ENCODE assay signal across 16 cellular contexts in the genomic region with DNA sequence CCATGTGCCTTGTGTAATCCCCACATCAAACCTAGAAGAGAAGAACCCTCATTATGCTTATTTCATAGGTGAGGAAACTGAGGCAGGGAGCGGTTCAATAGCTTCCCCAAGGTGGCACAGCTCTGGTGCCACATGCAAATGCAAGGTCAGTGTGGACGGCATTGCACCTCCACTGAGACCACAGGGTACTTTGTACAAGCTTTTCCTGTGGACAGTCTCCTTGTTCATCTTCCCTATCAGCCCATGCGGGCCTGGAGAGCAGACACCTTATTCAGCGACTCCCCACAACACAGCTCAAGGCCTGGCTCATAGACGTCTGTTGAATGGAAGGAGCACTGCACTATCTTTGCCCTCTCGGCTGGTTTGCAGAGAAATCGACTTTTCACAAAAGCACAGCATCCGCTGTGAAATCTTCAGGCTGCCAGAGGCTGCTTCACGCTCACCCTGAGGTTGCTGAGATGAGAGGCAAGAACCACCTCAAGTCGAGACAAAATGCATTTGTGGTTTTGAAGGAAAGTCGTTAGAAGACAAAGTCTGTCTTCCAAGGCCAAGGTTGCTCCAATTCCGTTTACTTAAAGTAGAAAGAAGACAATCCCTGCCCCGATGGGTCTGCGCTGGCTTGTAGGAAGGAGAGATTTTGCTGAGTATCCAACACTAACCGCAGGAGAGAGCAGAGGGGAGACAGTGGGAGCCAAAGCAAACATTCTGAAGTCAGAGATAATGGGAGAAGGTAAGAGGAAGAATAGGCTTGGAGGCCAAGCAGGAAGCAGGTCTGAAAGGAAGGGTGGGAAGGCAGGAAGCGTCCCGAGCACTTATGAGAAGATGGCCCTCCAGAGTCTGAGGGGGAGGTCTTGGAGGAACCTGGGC. TPM values are rescaled to one million over a fixed set of nuclear protein-coding genes. Genes with fewer than 3 reads are reported as not detected.
A peak's percentile ranks its signal among the peaks of the same experiment; 100 is the strongest.
DNase-seq lines count a peak whose midpoint lies in the region; ATAC-seq and TF ChIP-seq lines count a peak whose summit lies in the region.
"Had no signal": no experiment of that assay in that cellular context is flagged by ENCODE, and none has a peak within 500 bp of the region (broad histone marks: within the 10 kb centered on the region; RNA-seq: fewer than 3 reads in every experiment).

No MANE protein-coding gene starts in this region.

- H3K9me3 Mint-ChIP-seq in WTC11 (no peaks in the 10 kb centered on the region), type B pancreatic cell (no peaks in the 10 kb centered on the region)
- no peaks in the 10 kb centered on the region for H3K9me3 Mint-ChIP-seq in stimulated activated naive B cell treated with anti-CD40 and anti-IgM and Interleukin-4, amounts not matched to agents 10 μg/mL and 1 μg/mL and 100 μg/mL, for 72 hours
- H3K9me3 Mint-ChIP-seq: dendritic cell treated with granulocyte-macrophage colony-stimulating factor and Interleukin-4, amounts not matched to agents 40 ng/mL and 50 ng/mL, for 4 days had no signal

- no peak for TF ChIP-seq CTCF in WTC11 (IDR thresholded peaks at IDR 0.05)
- no peak for TF ChIP-seq CTCF in type B pancreatic cell (conservative IDR thresholded peaks at IDR 0.05)

- peak in 4 of 6 experiments; percentile 9 to 53 (median 26) for DNase-seq in stimulated activated naive CD4-positive, alpha-beta T cell (lab: John Stamatoyannopoulos, UW)
- DNase-seq in stimulated activated naive CD4-positive, alpha-beta T cell treated with Interleukin-2 at 50 U/mL for 16 hours (lab: John Stamatoyannopoulos, UW) = no peak
- DNase-seq in WTC11 (ENCODE audit: low spot score) (no peak), islet precursor cell (peak; percentile 38), type B pancreatic cell (ENCODE audit: extremely low spot score, unreplicated experiment) (no peak), DMS 273 (lab: John Stamatoyannopoulos, UW; ENCODE audit: unreplicated experiment) (no peak), NCI-H1417 treated with DMSO at 0.1 percent for 48 hours (lab: John Stamatoyannopoulos, UW) (no peak)
- DNase-seq in stimulated activated naive B cell treated with anti-CD40 and anti-IgM and Interleukin-4, amounts not matched to agents 10 μg/mL and 1 μg/mL and 100 μg/mL, for 72 hours = no peak
- DNase-seq: Calu3, GM23248, left ventricle myocardium superior, MM.1S, NCI-H2081 had no signal

- no peak overlapping the region for H3K4me3 Mint-ChIP-seq in WTC11
- H3K4me3 Mint-ChIP-seq in type B pancreatic cell = no peak overlapping the region
- no peak overlapping the region for H3K4me3 Mint-ChIP-seq in stimulated activated naive B cell treated with anti-CD40 and anti-IgM and Interleukin-4, amounts not matched to agents 10 μg/mL and 1 μg/mL and 100 μg/mL, for 72 hours
- H3K4me3 Mint-ChIP-seq: dendritic cell treated with granulocyte-macrophage colony-stimulating factor and Interleukin-4, amounts not matched to agents 40 ng/mL and 50 ng/mL, for 4 days had no signal

- CTCF ChIA-PET in WTC11 (lab: Charles Lee) = interaction anchor here (0.6 to 1.0 kb wide), 3 partner anchors 18 to 738 kb away, joined by 3 to 5 read pairs (median 3); no protein-coding TSS in a partner anchor

- no peaks in the 10 kb centered on the region; the same call in 1 of the 2 replicates for H3K27me3 Mint-ChIP-seq in WTC11 (ENCODE audit: low read depth)
- H3K27me3 Mint-ChIP-seq in type B pancreatic cell = no peaks in the 10 kb centered on the region
- no peaks in the 10 kb centered on the region for H3K27me3 Mint-ChIP-seq in stimulated activated naive B cell treated with anti-CD40 and anti-IgM and Interleukin-4, amounts not matched to agents 10 μg/mL and 1 μg/mL and 100 μg/mL, for 72 hours

- 0 out of 2 replicates have a peak overlapping the region, but pooled peaks have one; percentile 60 for H3K27ac Mint-ChIP-seq in WTC11
- peak overlapping the region; percentile 15 for H3K27ac Mint-ChIP-seq in type B pancreatic cell
- no peak overlapping the region for H3K27ac Mint-ChIP-seq in stimulated activated naive B cell treated with anti-CD40 and anti-IgM and Interleukin-4, amounts not matched to agents 10 μg/mL and 1 μg/mL and 100 μg/mL, for 72 hours
- H3K27ac Mint-ChIP-seq: dendritic cell treated with granulocyte-macrophage colony-stimulating factor and Interleukin-4, amounts not matched to agents 40 ng/mL and 50 ng/mL, for 4 days had no signal

- H3K4me1 Mint-ChIP-seq in WTC11 = peaks cover 14% of the 10 kb centered on the region
- peaks cover 18% of the 10 kb centered on the region for H3K4me1 Mint-ChIP-seq in type B pancreatic cell (ENCODE audit: unreplicated experiment)
- peaks cover 16 to 17% of the 10 kb centered on the region in 2 donors for H3K4me1 Mint-ChIP-seq in stimulated activated naive B cell treated with anti-CD40 and anti-IgM and Interleukin-4, amounts not matched to agents 10 μg/mL and 1 μg/mL and 100 μg/mL, for 72 hours

- POLR2A ChIA-PET in WTC11 (lab: Charles Lee) = no interaction called here

- H3K36me3 Mint-ChIP-seq in WTC11 = no peaks in the 10 kb centered on the region
- no peaks in the 10 kb centered on the region for H3K36me3 Mint-ChIP-seq in type B pancreatic cell
- H3K36me3 Mint-ChIP-seq in stimulated activated naive B cell treated with anti-CD40 and anti-IgM and Interleukin-4, amounts not matched to agents 10 μg/mL and 1 μg/mL and 100 μg/mL, for 72 hours = no peaks in the 10 kb centered on the region

- peak; percentile 16; the same call in 1 of the 2 replicates for ATAC-seq in WTC11
- ATAC-seq in stimulated activated naive B cell treated with anti-CD40 and anti-IgM and Interleukin-4, amounts not matched to agents 10 μg/mL and 1 μg/mL and 100 μg/mL, for 72 hours (replicated peaks) = no peak
- ATAC-seq: left ventricle myocardium superior, sciatic nerve had no signal

TF ChIP-seq in WTC11, 78 proteins besides CTCF, POLR2A, EP300 and RAD21 (continues in another document):
- TF ChIP-seq, protein P1, sequence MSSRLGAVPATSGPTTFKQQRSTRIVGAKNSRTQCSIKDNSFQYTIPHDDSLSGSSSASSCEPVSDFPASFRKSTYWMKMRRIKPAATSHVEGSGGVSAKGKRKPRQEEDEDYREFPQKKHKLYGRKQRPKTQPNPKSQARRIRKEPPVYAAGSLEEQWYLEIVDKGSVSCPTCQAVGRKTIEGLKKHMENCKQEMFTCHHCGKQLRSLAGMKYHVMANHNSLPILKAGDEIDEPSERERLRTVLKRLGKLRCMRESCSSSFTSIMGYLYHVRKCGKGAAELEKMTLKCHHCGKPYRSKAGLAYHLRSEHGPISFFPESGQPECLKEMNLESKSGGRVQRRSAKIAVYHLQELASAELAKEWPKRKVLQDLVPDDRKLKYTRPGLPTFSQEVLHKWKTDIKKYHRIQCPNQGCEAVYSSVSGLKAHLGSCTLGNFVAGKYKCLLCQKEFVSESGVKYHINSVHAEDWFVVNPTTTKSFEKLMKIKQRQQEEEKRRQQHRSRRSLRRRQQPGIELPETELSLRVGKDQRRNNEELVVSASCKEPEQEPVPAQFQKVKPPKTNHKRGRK (CRISPR knock-in tag; IDR thresholded peaks at IDR 0.05; ENCODE audit: borderline replicate concordance) = no peak
- TF ChIP-seq FOXJ3 (CRISPR knock-in tag; IDR thresholded peaks at IDR 0.05; ENCODE audit: borderline replicate concordance) = no peak
- no peak for TF ChIP-seq NR3C1 (CRISPR knock-in tag; conservative IDR thresholded peaks at IDR 0.05; ENCODE audit: low read depth)
- TF ChIP-seq, protein P2, sequence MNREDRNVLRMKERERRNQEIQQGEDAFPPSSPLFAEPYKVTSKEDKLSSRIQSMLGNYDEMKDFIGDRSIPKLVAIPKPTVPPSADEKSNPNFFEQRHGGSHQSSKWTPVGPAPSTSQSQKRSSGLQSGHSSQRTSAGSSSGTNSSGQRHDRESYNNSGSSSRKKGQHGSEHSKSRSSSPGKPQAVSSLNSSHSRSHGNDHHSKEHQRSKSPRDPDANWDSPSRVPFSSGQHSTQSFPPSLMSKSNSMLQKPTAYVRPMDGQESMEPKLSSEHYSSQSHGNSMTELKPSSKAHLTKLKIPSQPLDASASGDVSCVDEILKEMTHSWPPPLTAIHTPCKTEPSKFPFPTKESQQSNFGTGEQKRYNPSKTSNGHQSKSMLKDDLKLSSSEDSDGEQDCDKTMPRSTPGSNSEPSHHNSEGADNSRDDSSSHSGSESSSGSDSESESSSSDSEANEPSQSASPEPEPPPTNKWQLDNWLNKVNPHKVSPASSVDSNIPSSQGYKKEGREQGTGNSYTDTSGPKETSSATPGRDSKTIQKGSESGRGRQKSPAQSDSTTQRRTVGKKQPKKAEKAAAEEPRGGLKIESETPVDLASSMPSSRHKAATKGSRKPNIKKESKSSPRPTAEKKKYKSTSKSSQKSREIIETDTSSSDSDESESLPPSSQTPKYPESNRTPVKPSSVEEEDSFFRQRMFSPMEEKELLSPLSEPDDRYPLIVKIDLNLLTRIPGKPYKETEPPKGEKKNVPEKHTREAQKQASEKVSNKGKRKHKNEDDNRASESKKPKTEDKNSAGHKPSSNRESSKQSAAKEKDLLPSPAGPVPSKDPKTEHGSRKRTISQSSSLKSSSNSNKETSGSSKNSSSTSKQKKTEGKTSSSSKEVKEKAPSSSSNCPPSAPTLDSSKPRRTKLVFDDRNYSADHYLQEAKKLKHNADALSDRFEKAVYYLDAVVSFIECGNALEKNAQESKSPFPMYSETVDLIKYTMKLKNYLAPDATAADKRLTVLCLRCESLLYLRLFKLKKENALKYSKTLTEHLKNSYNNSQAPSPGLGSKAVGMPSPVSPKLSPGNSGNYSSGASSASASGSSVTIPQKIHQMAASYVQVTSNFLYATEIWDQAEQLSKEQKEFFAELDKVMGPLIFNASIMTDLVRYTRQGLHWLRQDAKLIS (CRISPR knock-in tag; IDR thresholded peaks at IDR 0.05; ENCODE audit: borderline replicate concordance) = no peak
- TF ChIP-seq GRHL2 (CRISPR knock-in tag; IDR thresholded peaks at IDR 0.05; ENCODE audit: insufficient replicate concordance, severe bottlenecking) = no peak
- TF ChIP-seq, protein P3, sequence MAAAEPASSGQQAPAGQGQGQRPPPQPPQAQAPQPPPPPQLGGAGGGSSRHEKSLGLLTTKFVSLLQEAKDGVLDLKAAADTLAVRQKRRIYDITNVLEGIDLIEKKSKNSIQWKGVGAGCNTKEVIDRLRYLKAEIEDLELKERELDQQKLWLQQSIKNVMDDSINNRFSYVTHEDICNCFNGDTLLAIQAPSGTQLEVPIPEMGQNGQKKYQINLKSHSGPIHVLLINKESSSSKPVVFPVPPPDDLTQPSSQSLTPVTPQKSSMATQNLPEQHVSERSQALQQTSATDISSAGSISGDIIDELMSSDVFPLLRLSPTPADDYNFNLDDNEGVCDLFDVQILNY (CRISPR knock-in tag; IDR thresholded peaks at IDR 0.05) = no peak
- TF ChIP-seq, protein P4, sequence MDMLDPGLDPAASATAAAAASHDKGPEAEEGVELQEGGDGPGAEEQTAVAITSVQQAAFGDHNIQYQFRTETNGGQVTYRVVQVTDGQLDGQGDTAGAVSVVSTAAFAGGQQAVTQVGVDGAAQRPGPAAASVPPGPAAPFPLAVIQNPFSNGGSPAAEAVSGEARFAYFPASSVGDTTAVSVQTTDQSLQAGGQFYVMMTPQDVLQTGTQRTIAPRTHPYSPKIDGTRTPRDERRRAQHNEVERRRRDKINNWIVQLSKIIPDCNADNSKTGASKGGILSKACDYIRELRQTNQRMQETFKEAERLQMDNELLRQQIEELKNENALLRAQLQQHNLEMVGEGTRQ (CRISPR knock-in tag; IDR thresholded peaks at IDR 0.05) = no peak

RNA-seq across cellular contexts. Expression of a gene that starts 34.2 kb away (rescaled TPM):
- total RNA-seq in WTC11 (2021) (90.9 to 102 TPM (median 96.3 TPM) in 3 replicates), type B pancreatic cell (ENCODE audit: low replicate concordance) (51.1 and 56.7 TPM in 2 replicates)

RNA-seq across cellular contexts. Expression of a gene that starts 53.4 kb away (rescaled TPM):
- total RNA-seq in WTC11 (2021) = 1.8 to 3.5 TPM (median 2.4 TPM) in 3 replicates
- 1.1 and 61.1 TPM in 2 replicates for total RNA-seq in type B pancreatic cell (ENCODE audit: low replicate concordance)
- total RNA-seq: Calu3, GM23248, NCI-H460 had no signal

Comparison
In these comparisons a context has a peak if more than half of its experiments do, and no peak if none do; other contexts are left out.
1. DNase-seq: peak in stimulated activated naive CD4-positive, alpha-beta T cell (4 of 6) and islet precursor cell (single experiment); none in stimulated activated naive CD4-positive, alpha-beta T cell treated with Interleukin-2 at 50 U/mL for 16 hours (single experiment), WTC11 (single experiment), type B pancreatic cell (single experiment), DMS 273 (single experiment), stimulated activated naive B cell treated with anti-CD40 and anti-IgM and Interleukin-4, amounts not matched to agents 10 μg/mL and 1 μg/mL and 100 μg/mL, for 72 hours (single experiment) and NCI-H1417 treated with DMSO at 0.1 percent for 48 hours (single experiment).